In genomic region chr6:112743343-112743742, GRCh38 we compare ENCODE assay signal across 27 cellular contexts.
DNase-seq lines count a peak whose midpoint lies in the region; ATAC-seq and TF ChIP-seq lines count a peak whose summit lies in the region.
"Had no signal": no experiment of that assay in that cellular context is flagged by ENCODE, and none has a peak within 500 bp of the region (broad histone marks: within the 10 kb centered on the region; RNA-seq: fewer than 3 reads in every experiment).

No MANE protein-coding gene starts in this region.

- H2AK5ac ChIP-seq in mesendoderm (ENCODE audit: low read length) = no peak overlapping the region

- H3K79me2 ChIP-seq in SK-N-SH (ENCODE audit: insufficient read depth) = no peaks in the 10 kb centered on the region
- H3K79me2 ChIP-seq in mesendoderm (ENCODE audit: control insufficient read depth, insufficient read depth, low read length) = no peaks in the 10 kb centered on the region

- H3K9me3 ChIP-seq in SK-N-SH (no peaks in the 10 kb centered on the region), breast epithelium (no peaks in the 10 kb centered on the region)
- H3K9me3 ChIP-seq: ascending aorta, prostate gland had no signal

- no peak overlapping the region for H4K8ac ChIP-seq in mesendoderm (ENCODE audit: low read depth, low read length)

- no peaks in the 10 kb centered on the region for H3K36me3 Mint-ChIP-seq in chondrocyte (ENCODE audit: low read depth)
- no peaks in the 10 kb centered on the region for H3K36me3 Mint-ChIP-seq in progenitor cell of endocrine pancreas (ENCODE audit: insufficient read depth)
- H3K36me3 Mint-ChIP-seq: activated naive CD8-positive, alpha-beta T cell; stimulated activated memory B cell treated with anti-CD40 and anti-IgM and Interleukin-4, amounts not matched to agents 10 μg/mL and 1 μg/mL and 100 μg/mL, for 72 hours had no signal

- H2AFZ ChIP-seq in SK-N-SH (ENCODE audit: low read depth) = peak overlapping the region; percentile 70

- H2BK5ac ChIP-seq in mesendoderm (ENCODE audit: low read length) = no peak overlapping the region

- peak overlapping the region; percentile 37 for H3K27ac Mint-ChIP-seq in chondrocyte (ENCODE audit: unreplicated experiment)
- H3K27ac Mint-ChIP-seq in progenitor cell of endocrine pancreas = no peak overlapping the region
- H3K27ac Mint-ChIP-seq: activated naive CD8-positive, alpha-beta T cell; CD4-positive, alpha-beta T cell; nephron progenitor cell; stimulated activated memory B cell treated with anti-CD40 and anti-IgM and Interleukin-4, amounts not matched to agents 10 μg/mL and 1 μg/mL and 100 μg/mL, for 72 hours; T-helper 1 cell treated with Interleukin-12 subunit alpha and Interleukin-12 subunit beta and Interleukin-4 antibody, amounts not matched to agents 30 μg/mL and 1 μg/mL, for 36 hours had no signal

- H3K4me1 Mint-ChIP-seq in chondrocyte (ENCODE audit: low read depth) = peaks cover 51% of the 10 kb centered on the region
- H3K4me1 Mint-ChIP-seq in progenitor cell of endocrine pancreas (ENCODE audit: low read depth) = no peaks in the 10 kb centered on the region
- H3K4me1 Mint-ChIP-seq: nephron progenitor cell; stimulated activated memory B cell treated with anti-CD40 and anti-IgM and Interleukin-4, amounts not matched to agents 10 μg/mL and 1 μg/mL and 100 μg/mL, for 72 hours had no signal

- H3K56ac ChIP-seq in mesendoderm (ENCODE audit: low read length) = no peak overlapping the region

- H4K20me1 ChIP-seq in SK-N-SH (ENCODE audit: insufficient read depth) = no peaks in the 10 kb centered on the region

- H3K36me3 ChIP-seq in SK-N-SH (replicated peaks in 1 of 2; ENCODE audit: control insufficient read depth in 1 of 2, insufficient read depth in 2 of 2, low read length in 1 of 2) (no peaks in the 10 kb centered on the region), mesendoderm (ENCODE audit: control insufficient read depth, insufficient read depth, low read length) (no peaks in the 10 kb centered on the region), breast epithelium (no peaks in the 10 kb centered on the region)
- H3K36me3 ChIP-seq: ascending aorta, prostate gland had no signal

- H3K27me3 ChIP-seq in SK-N-SH (ENCODE audit: insufficient read depth) (no peaks in the 10 kb centered on the region), mesendoderm (ENCODE audit: insufficient read depth, low read length, poor library complexity) (no peaks in the 10 kb centered on the region), breast epithelium (no peaks in the 10 kb centered on the region)
- H3K27me3 ChIP-seq: ascending aorta, dorsolateral prefrontal cortex had no signal

- no peak overlapping the region for H2BK120ac ChIP-seq in mesendoderm (ENCODE audit: low read depth, low read length)

- POLR2A ChIA-PET in SK-N-SH (lab: Yijun Ruan, JAX) = no interaction called here

- H3K4me2 ChIP-seq in SK-N-SH = no peak overlapping the region
- no peak overlapping the region for H3K4me2 ChIP-seq in mesendoderm (ENCODE audit: low read length)

- no peaks in the 10 kb centered on the region for H3F3A ChIP-seq in SK-N-SH (replicated peaks; ENCODE audit: insufficient read depth)

- H3K4me3 ChIP-seq in SK-N-SH (ENCODE audit: low read depth in 2 of 2, low read length in 1 of 2) = no peak overlapping the region
- H3K4me3 ChIP-seq in mesendoderm (ENCODE audit: low read length) = no peak overlapping the region
- H3K4me3 ChIP-seq in breast epithelium = no peak overlapping the region
- H3K4me3 ChIP-seq: ascending aorta, dorsolateral prefrontal cortex, lung, prostate gland had no signal

- no peak overlapping the region for H3K27ac ChIP-seq in SK-N-SH (ENCODE audit: low read depth in 2 of 2, low read length in 1 of 2)
- no peak overlapping the region for H3K27ac ChIP-seq in mesendoderm (ENCODE audit: low read depth, low read length)
- H3K27ac ChIP-seq in breast epithelium = no peak overlapping the region
- H3K27ac ChIP-seq: ascending aorta, dorsolateral prefrontal cortex, prostate gland had no signal

- no peak overlapping the region for H3K4me3 Mint-ChIP-seq in chondrocyte (ENCODE audit: unreplicated experiment)
- H3K4me3 Mint-ChIP-seq in progenitor cell of endocrine pancreas (ENCODE audit: low read depth) = no peak overlapping the region
- H3K4me3 Mint-ChIP-seq: activated naive CD8-positive, alpha-beta T cell; CD4-positive, alpha-beta T cell; nephron progenitor cell; stimulated activated memory B cell treated with anti-CD40 and anti-IgM and Interleukin-4, amounts not matched to agents 10 μg/mL and 1 μg/mL and 100 μg/mL, for 72 hours; T-helper 1 cell treated with Interleukin-12 subunit alpha and Interleukin-12 subunit beta and Interleukin-4 antibody, amounts not matched to agents 30 μg/mL and 1 μg/mL, for 36 hours had no signal

- TF ChIP-seq EP300 in SK-N-SH (IDR thresholded peaks at IDR 0.05; ENCODE audit: borderline replicate concordance in 1 of 2, low read depth in 1 of 2, low read length in 1 of 2) = no peak

- ATAC-seq in SK-N-SH treated with all-trans-retinoic acid at 6 μM for 48 hours = no peak
- ATAC-seq: stimulated activated memory B cell treated with anti-CD40 and anti-IgM and Interleukin-4, amounts not matched to agents 10 μg/mL and 1 μg/mL and 100 μg/mL, for 72 hours had no signal

- H4K5ac ChIP-seq in mesendoderm (ENCODE audit: low read length) = no peak overlapping the region

- no peak for TF ChIP-seq CTCF in SK-N-SH (IDR thresholded peaks at IDR 0.05)
- TF ChIP-seq CTCF in chondrocyte (IDR thresholded peaks at IDR 0.05) = no peak
- no peak for TF ChIP-seq CTCF in breast epithelium (IDR thresholded peaks at IDR 0.05)
- TF ChIP-seq CTCF in progenitor cell of endocrine pancreas (IDR thresholded peaks at IDR 0.05; ENCODE audit: unreplicated experiment) = no peak

- no peak for TF ChIP-seq POLR2A in breast epithelium (IDR thresholded peaks at IDR 0.05)

- CTCF ChIA-PET in SK-N-SH (lab: Yijun Ruan, JAX) = interaction anchor here (1.5 kb wide), 1 partner anchor 18 kb away, joined by 3 read pairs; no protein-coding TSS in a partner anchor

- 95% methylated on average over 1 of the region's 1 CpG for WGBS in SK-N-SH (ENCODE audit: low lambda C conversion rate)
- WGBS in mesendoderm (ENCODE audit: extremely low coverage, insufficient coverage, low lambda C conversion rate) = no CpG with 5 or more reads among the region's 1 CpG

- no peaks in the 10 kb centered on the region for H3K79me1 ChIP-seq in mesendoderm (ENCODE audit: low read length)

- H2BK15ac ChIP-seq in mesendoderm (replicated peaks; ENCODE audit: low read depth) = no peak overlapping the region

- H3K4me1 ChIP-seq in SK-N-SH (ENCODE audit: control insufficient read depth in 1 of 2, insufficient read depth in 2 of 2, low read depth in 1 of 2, low read length in 1 of 2) (no peaks in the 10 kb centered on the region), mesendoderm (ENCODE audit: control insufficient read depth, low read depth, low read length) (no peaks in the 10 kb centered on the region), breast epithelium (no peaks in the 10 kb centered on the region)
- H3K4me1 ChIP-seq: ascending aorta, prostate gland had no signal

- H3K9ac ChIP-seq in SK-N-SH (no peak overlapping the region), mesendoderm (ENCODE audit: low read length) (no peak overlapping the region)

- no peak for TF ChIP-seq RAD21 in SK-N-SH (IDR thresholded peaks at IDR 0.05; ENCODE audit: low read length)

- H3K27me3 Mint-ChIP-seq in chondrocyte (ENCODE audit: low read depth) (no peaks in the 10 kb centered on the region), progenitor cell of endocrine pancreas (no peaks in the 10 kb centered on the region)
- H3K27me3 Mint-ChIP-seq: activated naive CD8-positive, alpha-beta T cell; CD4-positive, alpha-beta T cell; stimulated activated memory B cell treated with anti-CD40 and anti-IgM and Interleukin-4, amounts not matched to agents 10 μg/mL and 1 μg/mL and 100 μg/mL, for 72 hours had no signal

- no peaks in the 10 kb centered on the region for H3K9me2 ChIP-seq in SK-N-SH

- no peak overlapping the region for H3K18ac ChIP-seq in mesendoderm (ENCODE audit: low read length)

- H3K9me3 Mint-ChIP-seq in chondrocyte (ENCODE audit: low read depth) (peaks cover 3% of the 10 kb centered on the region), progenitor cell of endocrine pancreas (ENCODE audit: low read depth) (no peaks in the 10 kb centered on the region)
- H3K9me3 Mint-ChIP-seq: CD4-positive, alpha-beta T cell; stimulated activated memory B cell treated with anti-CD40 and anti-IgM and Interleukin-4, amounts not matched to agents 10 μg/mL and 1 μg/mL and 100 μg/mL, for 72 hours; T-helper 1 cell treated with Interleukin-12 subunit alpha and Interleukin-12 subunit beta and Interleukin-4 antibody, amounts not matched to agents 30 μg/mL and 1 μg/mL, for 36 hours had no signal

- H3K23ac ChIP-seq in mesendoderm (ENCODE audit: low read length) = no peak overlapping the region

- no peak overlapping the region for H3K4ac ChIP-seq in mesendoderm (ENCODE audit: low read depth, low read length)

- intact Hi-C loops in breast epithelium (cut with DNase I; ENCODE audit: low total_unique reads) = no loop called here

- DNase-seq in SK-N-SH (no peak), chondrocyte (ENCODE audit: low spot score) (no peak), mesendoderm (peak; percentile 61), breast epithelium (ENCODE audit: low spot score in 2 of 2) (no peak), progenitor cell of endocrine pancreas (ENCODE audit: low spot score, unreplicated experiment) (no peak), NCI-H146 treated with DMSO at 0.1 percent for 48 hours (lab: John Stamatoyannopoulos, UW; ENCODE audit: unreplicated experiment) (no peak), activated T-cell treated with anti-CD3 and anti-CD28 coated beads for 4 hours (no peak)
- DNase-seq: 8988T; activated CD4-positive, alpha-beta T cell treated with anti-CD3 and anti-CD28 coated beads for 1 hour; activated effector memory CD4-positive, alpha-beta T cell treated with Interleukin-2 at 50 U/mL for 16 hours; CD4-positive, alpha-beta T cell; cerebellar nuclear complex; dorsolateral prefrontal cortex; GOT3; NCI-H1105; NCI-H1930; NCI-H2227 treated with DMSO at 0.1 percent for 48 hours; NCI-H69; nephron progenitor cell; stimulated activated CD4-positive, alpha-beta T cell treated with anti-CD3 and anti-CD28 coated beads, Interleukin-4, amount 100 ng/mL, for 4 hours had no signal

TF ChIP-seq in SK-N-SH, 30 proteins besides CTCF, POLR2A, EP300 and RAD21 (continues in another document):
- no peak for TF ChIP-seq TCF12 (IDR thresholded peaks at IDR 0.05)
- TF ChIP-seq SIN3A (IDR thresholded peaks at IDR 0.05; ENCODE audit: borderline replicate concordance, low read depth, low read length) = no peak
- TF ChIP-seq POLR2AphosphoS5 (IDR thresholded peaks at IDR 0.05; ENCODE audit: low read depth, low read length) = no peak
- no peak for TF ChIP-seq MEF2A (IDR thresholded peaks at IDR 0.05; ENCODE audit: borderline replicate concordance, low read depth)

TF ChIP-seq in SK-N-SH treated with all-trans-retinoic acid at 6 μM for 48 hours, 23 proteins besides CTCF, POLR2A, EP300 and RAD21 (continues in another document):
- TF ChIP-seq ZFP30 (CRISPR knock-in tag; IDR thresholded peaks at IDR 0.05) (no peak), ARNTL (CRISPR knock-in tag; IDR thresholded peaks at IDR 0.05; ENCODE audit: borderline replicate concordance, low read depth) (no peak), ESRRG (CRISPR knock-in tag; IDR thresholded peaks at IDR 0.05) (no peak), PPARA (CRISPR knock-in tag; IDR thresholded peaks at IDR 0.05; ENCODE audit: borderline replicate concordance) (no peak), ZNF565 (CRISPR knock-in tag; conservative IDR thresholded peaks at IDR 0.05; ENCODE audit: low read depth) (no peak), OSR1 (CRISPR knock-in tag; IDR thresholded peaks at IDR 0.05) (no peak)
